In genomic region chr6:48568856-48569255, GRCh38 we compare ENCODE assay signal across 33 cellular contexts.
A peak's percentile ranks its signal among the peaks of the same experiment; 100 is the strongest.
DNase-seq lines count a peak whose midpoint lies in the region; ATAC-seq, FAIRE-seq and TF ChIP-seq lines count a peak whose summit lies in the region.
"Had no signal": no experiment of that assay in that cellular context is flagged by ENCODE, and none has a peak within 500 bp of the region (broad histone marks: within the 10 kb centered on the region; RNA-seq: fewer than 3 reads in every experiment).

No MANE protein-coding gene starts in this region.

- RAD21 ChIA-PET in GM12878 (lab: Charles Lee; ENCODE audit: unreplicated experiment), result no interaction called here

- no peak overlapping the region for H3K4me2 ChIP-seq in GM23338
- peak overlapping the region; percentile 37 for H3K4me2 ChIP-seq in MM.1S (ENCODE audit: low read depth, low read length)
- no peak overlapping the region for H3K4me2 ChIP-seq in GM12878 (ENCODE audit: control insufficient read depth, insufficient read depth)

- H3K27ac ChIP-seq in GM23338 (ENCODE audit: low read depth) (no peak overlapping the region), MM.1S (ENCODE audit: low read length) (no peak overlapping the region), GM12878 (ENCODE audit: control insufficient read depth, insufficient read depth) (no peak overlapping the region), tibial artery (no peak overlapping the region), heart right ventricle (no peak overlapping the region)
- H3K27ac ChIP-seq: breast epithelium, lower lobe of right lung, pancreas, spleen, upper lobe of left lung had no signal

- H3F3A ChIP-seq in GM23338 (replicated peaks; ENCODE audit: low read depth), result no peaks in the 10 kb centered on the region
- no peaks in the 10 kb centered on the region for H3F3A ChIP-seq in MM.1S (ENCODE audit: insufficient read depth, low read length)

- TF ChIP-seq EP300 in GM12878 (IDR thresholded peaks at IDR 0.05; ENCODE audit: borderline replicate concordance in 1 of 2, control insufficient read depth in 1 of 2, low read depth in 2 of 2, low read length in 2 of 2), result no peak

- H3K79me2 ChIP-seq in GM23338 (replicated peaks; ENCODE audit: insufficient read depth) (no peaks in the 10 kb centered on the region), MM.1S (ENCODE audit: low read length) (no peaks in the 10 kb centered on the region), GM12878 (ENCODE audit: control insufficient read depth, insufficient read depth, low read length) (no peaks in the 10 kb centered on the region)

- CTCF ChIA-PET in GM12878 (lab: Yijun Ruan, JAX), result no interaction called here

- H3K9me3 ChIP-seq in MM.1S (replicated peaks; ENCODE audit: insufficient read depth, low read length) (no peaks in the 10 kb centered on the region), GM12878 (replicated peaks; ENCODE audit: control insufficient read depth, insufficient read depth, low read length) (no peaks in the 10 kb centered on the region), tibial artery (no peaks in the 10 kb centered on the region), heart right ventricle (no peaks in the 10 kb centered on the region)
- H3K9me3 ChIP-seq: breast epithelium, lower lobe of right lung, mucosa of descending colon, pancreas, upper lobe of left lung had no signal

- TF ChIP-seq POLR2A in GM12878 (IDR thresholded peaks at IDR 0.05; ENCODE audit: low read depth, low read length), result no peak

- no peak for ATAC-seq in GM23338
- ATAC-seq in GM12878, result peak; percentile 63; the same call in 2 of the 3 replicates
- ATAC-seq in heart right ventricle, result no peak
- ATAC-seq: activated T-cell treated with anti-CD3 and anti-CD28 coated beads, Interleukin-2, amount 50 U/mL, for 72 hours; lower lobe of right lung; mucosa of descending colon; natural killer cell treated with Interleukin-12 subunit alpha and Interleukin-12 subunit beta and Interleukin-15 and Interleukin-18, amount 100 ng/mL, for 72 hours; pancreas; PC-3; stimulated activated effector memory CD8-positive, alpha-beta T cell treated with anti-CD3 and anti-CD28 coated beads, Interleukin-12 subunit alpha, Interleukin-12 subunit beta, amount 100 ng/mL, for 72 hours; WTC11 had no signal

- H3K9ac ChIP-seq in MM.1S (ENCODE audit: low read length) (no peak overlapping the region), GM12878 (ENCODE audit: control insufficient read depth, insufficient read depth, low read length) (no peak overlapping the region)

- peaks cover 4% of the 10 kb centered on the region; the same call in 1 of the 3 replicates for H3K9me3 Mint-ChIP-seq in GM23338
- H3K9me3 Mint-ChIP-seq: activated naive CD4-positive, alpha-beta T cell treated with anti-CD3 and anti-CD28 coated beads for 36 hours had no signal

- H3K27me3 ChIP-seq in GM23338 (ENCODE audit: insufficient read depth) (no peaks in the 10 kb centered on the region), MM.1S (replicated peaks; ENCODE audit: insufficient read depth, low read length) (no peaks in the 10 kb centered on the region), GM12878 (replicated peaks in 1 of 2; ENCODE audit: control insufficient read depth in 2 of 2, insufficient read depth in 2 of 2, low read length in 1 of 2) (no peaks in the 10 kb centered on the region), tibial artery (no peaks in the 10 kb centered on the region), heart right ventricle (no peaks in the 10 kb centered on the region)
- H3K27me3 ChIP-seq: breast epithelium, pancreas, spleen, upper lobe of left lung had no signal

- no peaks in the 10 kb centered on the region for H3K36me3 ChIP-seq in GM23338 (ENCODE audit: insufficient read depth)
- H3K36me3 ChIP-seq in MM.1S (replicated peaks; ENCODE audit: insufficient read depth, low read length), result no peaks in the 10 kb centered on the region
- H3K36me3 ChIP-seq in GM12878 (ENCODE audit: control insufficient read depth in 2 of 2, insufficient read depth in 2 of 2, low read length in 1 of 2), result no peaks in the 10 kb centered on the region
- no peaks in the 10 kb centered on the region for H3K36me3 ChIP-seq in tibial artery
- no peaks in the 10 kb centered on the region for H3K36me3 ChIP-seq in heart right ventricle
- H3K36me3 ChIP-seq: breast epithelium, HAP-1, lower lobe of right lung, pancreas, spleen, upper lobe of left lung had no signal

- intact Hi-C loops in GM12878 (cut with micrococcal nuclease; ENCODE audit: unreplicated experiment) (no loop called here), tibial artery (cut with DNase I; ENCODE audit: low total_unique reads) (no loop called here), heart right ventricle (cut with DNase I) (no loop called here)

- H3K27ac Mint-ChIP-seq in GM23338, result no peak overlapping the region
- H3K27ac Mint-ChIP-seq: activated naive CD4-positive, alpha-beta T cell treated with anti-CD3 and anti-CD28 coated beads for 36 hours; activated T-cell treated with anti-CD3 and anti-CD28 coated beads, Interleukin-2, amount 50 U/mL, for 72 hours; CD4-positive, CD25-positive, alpha-beta regulatory T cell; natural killer cell treated with Interleukin-12 subunit alpha and Interleukin-12 subunit beta and Interleukin-15 and Interleukin-18, amount 100 ng/mL, for 72 hours; stimulated activated effector memory CD8-positive, alpha-beta T cell treated with anti-CD3 and anti-CD28 coated beads, Interleukin-12 subunit alpha, Interleukin-12 subunit beta, amount 100 ng/mL, for 72 hours; T-helper 2 cell treated with Interferon-gamma antibody and Interleukin-4, amounts not matched to agents 5 μg/mL and 100 μg/mL, for 36 hours; WTC11 had no signal

- WGBS in GM12878 (ENCODE audit: insufficient coverage, insufficient replicate concordance, low lambda C conversion rate, missing lambda C conversion rate), result 13% methylated on average over 2 of the region's 2 CpGs
- 31 to 35% methylated on average over 2 of the region's 2 CpGs for WGBS in heart right ventricle, 2 donors

- TF ChIP-seq CTCF in GM23338 (conservative IDR thresholded peaks at IDR 0.05; ENCODE audit: low read depth in 2 of 2), result no peak
- no peak for TF ChIP-seq CTCF in MM.1S (IDR thresholded peaks at IDR 0.05; ENCODE audit: low read length)
- TF ChIP-seq CTCF in GM12878 (IDR thresholded peaks at IDR 0.05 in 2 of 3, conservative IDR thresholded peaks at IDR 0.05 in 1 of 3; ENCODE audit: control insufficient read depth in 2 of 3, extremely low read depth in 1 of 3, insufficient read depth in 1 of 3, low read depth in 3 of 3, low read length in 3 of 3), result no peak
- no peak for TF ChIP-seq CTCF in tibial artery (IDR thresholded peaks at IDR 0.05)
- no peak for TF ChIP-seq CTCF in heart right ventricle (IDR thresholded peaks at IDR 0.05)

- FAIRE-seq in GM12878 (lab: Jason Lieb, UNC), result no peak
- FAIRE-seq: GM19239, pancreas had no signal

- peaks cover 24% of the 10 kb centered on the region for H3K4me1 Mint-ChIP-seq in GM23338
- H3K4me1 Mint-ChIP-seq: stimulated activated effector memory CD8-positive, alpha-beta T cell treated with anti-CD3 and anti-CD28 coated beads, Interleukin-12 subunit alpha, Interleukin-12 subunit beta, amount 100 ng/mL, for 72 hours had no signal

- BruUV-seq in GM12878 (replicated peaks; lab: Mats Ljungman, UMichigan), result no TSS peak

- H2AFZ ChIP-seq in GM23338 (peak overlapping the region; percentile 5; the same call in 1 of the 2 replicates), MM.1S (ENCODE audit: low read length) (peak overlapping the region; percentile 51), GM12878 (ENCODE audit: control insufficient read depth, low read depth, low read length) (no peak overlapping the region)

- H3K4me1 ChIP-seq in GM23338 (ENCODE audit: insufficient read depth) (peaks cover 23% of the 10 kb centered on the region), MM.1S (ENCODE audit: low read length) (0 out of 2 replicates have a peak, but pooled peaks cover 4% of the 10 kb centered on the region), GM12878 (ENCODE audit: control insufficient read depth, insufficient read depth, low read length) (no peaks in the 10 kb centered on the region), tibial artery (no peaks in the 10 kb centered on the region), heart right ventricle (no peaks in the 10 kb centered on the region)
- H3K4me1 ChIP-seq: breast epithelium, lower lobe of right lung, pancreas, spleen, upper lobe of left lung had no signal

- DNase-seq in GM23338 (ENCODE audit: low spot score), result no peak
- DNase-seq in MM.1S, result no peak
- DNase-seq in GM12878 (ENCODE audit: low read depth, low spot score), result no peak
- DNase-seq in tibial artery, result no peak
- DNase-seq in heart right ventricle, result no peak
- DNase-seq in KG1 (lab: John Stamatoyannopoulos, UW), result no peak
- no peak for DNase-seq in NCI-H2081 (lab: John Stamatoyannopoulos, UW)
- DNase-seq: activated naive CD4-positive, alpha-beta T cell treated with anti-CD3 and anti-CD28 coated beads for 36 hours; activated T-cell treated with anti-CD3 and anti-CD28 coated beads, Interleukin-2, amount 50 U/mL, for 72 hours; amniotic stem cell; CD4-positive, CD25-positive, alpha-beta regulatory T cell; effector CD4-positive, alpha-beta T cell; KBM-7; lower lobe of right lung; mucosa of descending colon; MV-4-11; NCI-H146; NCI-H510A treated with DMSO at 0.1 percent for 48 hours; pancreas; PC-3; right cardiac atrium; Right ventricle myocardium superior; spleen; stimulated activated CD4-positive, alpha-beta T cell treated with anti-CD3 and anti-CD28 coated beads, Interleukin-4, amount 100 ng/mL, for 24 hours; substantia nigra; upper lobe of left lung had no signal

- no peaks in the 10 kb centered on the region for H3K27me3 Mint-ChIP-seq in GM23338 (ENCODE audit: insufficient read depth, low read depth, poor library complexity)
- H3K27me3 Mint-ChIP-seq: CD4-positive, CD25-positive, alpha-beta regulatory T cell; natural killer cell treated with Interleukin-12 subunit alpha and Interleukin-12 subunit beta and Interleukin-15 and Interleukin-18, amount 100 ng/mL, for 72 hours had no signal

- peaks cover 4% of the 10 kb centered on the region; the same call in 2 of the 3 replicates for H3K36me3 Mint-ChIP-seq in GM23338 (ENCODE audit: low read depth)
- H3K36me3 Mint-ChIP-seq: CD4-positive, CD25-positive, alpha-beta regulatory T cell; natural killer cell treated with Interleukin-12 subunit alpha and Interleukin-12 subunit beta and Interleukin-15 and Interleukin-18, amount 100 ng/mL, for 72 hours; stimulated activated effector memory CD8-positive, alpha-beta T cell treated with anti-CD3 and anti-CD28 coated beads, Interleukin-12 subunit alpha, Interleukin-12 subunit beta, amount 100 ng/mL, for 72 hours had no signal

- POLR2A ChIA-PET in GM12878 (lab: Charles Lee), result no interaction called here

- peaks cover 4% of the 10 kb centered on the region; the same call in 1 of the 2 replicates for H3K9me2 ChIP-seq in GM23338 (ENCODE audit: insufficient read depth)
- H3K9me2 ChIP-seq in MM.1S (replicated peaks; ENCODE audit: insufficient read depth, low read length), result no peaks in the 10 kb centered on the region

- H4K20me1 ChIP-seq in GM23338 (replicated peaks; ENCODE audit: insufficient read depth) (no peaks in the 10 kb centered on the region), MM.1S (ENCODE audit: insufficient read depth, low read length) (no peaks in the 10 kb centered on the region), GM12878 (ENCODE audit: control insufficient read depth, insufficient read depth) (no peaks in the 10 kb centered on the region)

- H3K4me3 ChIP-seq in GM23338 (no peak overlapping the region), MM.1S (ENCODE audit: low read length) (no peak overlapping the region), GM12878 (no peak overlapping the region), tibial artery (no peak overlapping the region), heart right ventricle (no peak overlapping the region)
- H3K4me3 ChIP-seq: breast epithelium, HAP-1, lower lobe of right lung, mucosa of descending colon, pancreas, spleen, upper lobe of left lung had no signal

- SMC1A ChIA-PET in GM12878 (lab: Charles Lee; ENCODE audit: uncharacterized antibody, unreplicated experiment), result no interaction called here

- TF ChIP-seq RAD21 in GM12878 (IDR thresholded peaks at IDR 0.05; ENCODE audit: insufficient read depth, low read depth, low read length), result no peak

- no peak overlapping the region for H3K4me3 Mint-ChIP-seq in GM23338
- H3K4me3 Mint-ChIP-seq: activated naive CD4-positive, alpha-beta T cell treated with anti-CD3 and anti-CD28 coated beads for 36 hours; activated T-cell treated with anti-CD3 and anti-CD28 coated beads, Interleukin-2, amount 50 U/mL, for 72 hours; CD4-positive, CD25-positive, alpha-beta regulatory T cell; natural killer cell treated with Interleukin-12 subunit alpha and Interleukin-12 subunit beta and Interleukin-15 and Interleukin-18, amount 100 ng/mL, for 72 hours; stimulated activated effector memory CD8-positive, alpha-beta T cell treated with anti-CD3 and anti-CD28 coated beads, Interleukin-12 subunit alpha, Interleukin-12 subunit beta, amount 100 ng/mL, for 72 hours; T-helper 2 cell treated with Interferon-gamma antibody and Interleukin-4, amounts not matched to agents 5 μg/mL and 100 μg/mL, for 36 hours; WTC11 had no signal

- in situ Hi-C loops in GM12878 (cut with MboI), result no loop called here
